ENCODE assay signal across 8 cellular contexts in genomic region chr5:39399135-39400036, GRCh38. TPM values are rescaled to one million over a fixed set of nuclear protein-coding genes. Genes with fewer than 3 reads are reported as not detected.
DNase-seq lines count a peak whose midpoint lies in the region; ATAC-seq, FAIRE-seq and TF ChIP-seq lines count a peak whose summit lies in the region.

No MANE protein-coding gene starts in this region.

- peaks cover 16% of the 10 kb centered on the region for H3K36me3 Mint-ChIP-seq in astrocyte (ENCODE audit: low read depth, unreplicated experiment)

- H4K20me1 ChIP-seq in astrocyte (ENCODE audit: insufficient read depth, low read length) (peaks cover under 1% of the 10 kb centered on the region), keratinocyte (ENCODE audit: control insufficient read depth, extremely low read depth, insufficient read depth, low read length) (no peaks in the 10 kb centered on the region)

- H3K9me3 ChIP-seq in HUES48 (ENCODE audit: control insufficient read depth, insufficient read depth, low read length) (no peaks in the 10 kb centered on the region), astrocyte (ENCODE audit: insufficient read depth, low read depth, low read length) (no peaks in the 10 kb centered on the region), keratinocyte (ENCODE audit: control insufficient read depth, low read depth, low read length) (no peaks in the 10 kb centered on the region)

- H3K27me3 ChIP-seq in HUES48 (ENCODE audit: control insufficient read depth, insufficient read depth, low read length), result no peaks in the 10 kb centered on the region
- no peaks in the 10 kb centered on the region for H3K27me3 ChIP-seq in astrocyte (ENCODE audit: insufficient read depth, low read length)
- H3K27me3 ChIP-seq in keratinocyte (ENCODE audit: control insufficient read depth, extremely low read depth, insufficient read depth, low read length), result no peaks in the 10 kb centered on the region

- dilution Hi-C loops in keratinocyte (cut with MboI; ENCODE audit: extremely low pct_ligation_motif_present, low sequenced_read_pairs), result loop anchor here (25.0 kb wide), 1 partner anchor 138 kb away; no protein-coding TSS in a partner anchor

- no peak overlapping the region for H2AFZ ChIP-seq in astrocyte (ENCODE audit: low read depth, low read length)
- H2AFZ ChIP-seq in keratinocyte (ENCODE audit: control insufficient read depth, low read length), result no peak overlapping the region

- H3K9me1 ChIP-seq in keratinocyte (ENCODE audit: control insufficient read depth, extremely low read depth, insufficient read depth, low read length), result no peaks in the 10 kb centered on the region

- H3K36me3 ChIP-seq in HUES48 (ENCODE audit: control insufficient read depth, insufficient read depth, low read length), result no peaks in the 10 kb centered on the region
- peaks cover 12% of the 10 kb centered on the region for H3K36me3 ChIP-seq in astrocyte (ENCODE audit: insufficient read depth, low read length)
- no peaks in the 10 kb centered on the region for H3K36me3 ChIP-seq in keratinocyte (ENCODE audit: control insufficient read depth in 2 of 2, extremely low read depth in 1 of 2, insufficient read depth in 2 of 2, low read length in 2 of 2)

- H3K27ac ChIP-seq in HUES48 (ENCODE audit: low read depth, low read length) (peak overlapping the region; percentile 33), astrocyte (ENCODE audit: low read depth, low read length) (peak overlapping the region; percentile 96), keratinocyte (ENCODE audit: control insufficient read depth, insufficient read depth, low read length) (peak overlapping the region; percentile 82), substantia nigra (ENCODE audit: low read depth, low read length, poor library complexity, severe bottlenecking) (peak overlapping the region; percentile 66)

- H3K4me3 Mint-ChIP-seq in astrocyte (ENCODE audit: unreplicated experiment), result peak overlapping the region; percentile 52

- peak; percentile 73 for FAIRE-seq in astrocyte (lab: Jason Lieb, UNC)
- FAIRE-seq in keratinocyte (lab: Jason Lieb, UNC), result peak; percentile 85

- H3K4me3 ChIP-seq in HUES48 (ENCODE audit: low read depth, low read length) (no peak overlapping the region), astrocyte (ENCODE audit: insufficient read depth, low read depth, low read length) (no peak overlapping the region), keratinocyte (ENCODE audit: control insufficient read depth in 2 of 3, extremely low read depth in 1 of 3, insufficient read depth in 2 of 3, low read depth in 1 of 3, low read length in 3 of 3) (no peak overlapping the region)

- H3K9ac ChIP-seq in HUES48 (ENCODE audit: low read depth, low read length) (no peak overlapping the region), astrocyte (ENCODE audit: low read length) (peak overlapping the region; percentile 78), keratinocyte (ENCODE audit: control insufficient read depth, extremely low read depth, insufficient read depth, low read length) (peak overlapping the region; percentile 48)

- no peaks in the 10 kb centered on the region for H3K9me3 Mint-ChIP-seq in astrocyte (ENCODE audit: unreplicated experiment)

- peak; percentile 98 for DNase-seq in astrocyte (ENCODE audit: low read depth)
- peak; percentile 54 for DNase-seq in keratinocyte (ENCODE audit: low read depth, low spot score)
- DNase-seq in substantia nigra (lab: John Stamatoyannopoulos, UW), result peak in 1 of 49 donors; percentile 17
- no peak for DNase-seq in NK-92 (lab: John Stamatoyannopoulos, UW; ENCODE audit: unreplicated experiment)
- DNase-seq in posterior vena cava (ENCODE audit: low spot score), result no peak
- no peak for DNase-seq in NCI-H345 (lab: John Stamatoyannopoulos, UW)

- ATAC-seq in HG02852 (IDR thresholded peaks at IDR 0.05; ENCODE audit: unreplicated experiment), result no peak

- H3K4me1 ChIP-seq in HUES48 (ENCODE audit: control insufficient read depth, insufficient read depth, low read length), result peaks cover 19% of the 10 kb centered on the region; the same call in 1 of the 2 replicates
- H3K4me1 ChIP-seq in astrocyte (ENCODE audit: insufficient read depth, low read length), result peaks cover 38% of the 10 kb centered on the region
- peaks cover 29% of the 10 kb centered on the region for H3K4me1 ChIP-seq in keratinocyte (ENCODE audit: control insufficient read depth, extremely low read depth, insufficient read depth, low read length)

- peak overlapping the region; percentile 99 for H3K27ac Mint-ChIP-seq in astrocyte (ENCODE audit: unreplicated experiment)

- H3K4me1 Mint-ChIP-seq in astrocyte (ENCODE audit: low read depth, unreplicated experiment), result peaks cover 43% of the 10 kb centered on the region

- TF ChIP-seq CTCF in astrocyte (IDR thresholded peaks at IDR 0.05; ENCODE audit: insufficient read depth, low read depth, low read length) (no peak), keratinocyte (optimal IDR thresholded peaks at IDR 0.05 in 1 of 3, IDR thresholded peaks at IDR 0.05 in 1 of 3, conservative IDR thresholded peaks at IDR 0.05 in 1 of 3; ENCODE audit: extremely low read depth in 1 of 3, insufficient read depth in 2 of 3, low read length in 3 of 3) (no peak)

- intact Hi-C loops in posterior vena cava (cut with DNase I), result no loop called here

- no peaks in the 10 kb centered on the region for H3K27me3 Mint-ChIP-seq in astrocyte (ENCODE audit: low read depth, unreplicated experiment)

- H3K4me2 ChIP-seq in astrocyte (ENCODE audit: low read length) (peak overlapping the region; percentile 66), keratinocyte (ENCODE audit: control insufficient read depth, extremely low read depth, insufficient read depth, low read depth, low read length) (peak overlapping the region; percentile 31)

- H3K79me2 ChIP-seq in astrocyte (ENCODE audit: insufficient read depth, low read length) (peaks cover 78% of the 10 kb centered on the region), keratinocyte (ENCODE audit: control insufficient read depth, insufficient read depth, low read length) (no peaks in the 10 kb centered on the region)

RNA-seq across cellular contexts. Expression of gene DAB2, which starts 25.4 kb away (rescaled TPM):
- total RNA-seq in astrocyte (76.8 and 84.5 TPM in 2 replicates), posterior vena cava (100 to 1,000 TPM in 1 of 2 donors, 10 to 100 TPM in 1; 96.8 to 133 TPM)
- polyA plus RNA-seq in keratinocyte, result 7.5 to 14.4 TPM (median 10.4 TPM) in 3 replicates
- polyA plus RNA-seq in keratinocyte (2011; ENCODE audit: low read depth), result 2.2 TPM
- 8.4 and 12.5 TPM in 2 replicates for polyA plus RNA-seq in keratinocyte (2011; cell fraction: cytosol; rRNA removed)
- 16.7 and 18.7 TPM in 2 replicates for polyA plus RNA-seq in keratinocyte (2011; cell fraction: nucleus; rRNA removed)
- 1.5 and 11.8 TPM in 2 replicates for polyA plus RNA-seq in keratinocyte (2012; ENCODE audit: low replicate concordance)
- polyA minus RNA-seq in keratinocyte, result 8.8 to 17.2 TPM (median 8.9 TPM) in 3 replicates
- polyA minus RNA-seq in keratinocyte (2011; cell fraction: cytosol; rRNA and poly(A)+ RNA removed), result 7.9 TPM
- 13.3 and 21.8 TPM in 2 replicates for polyA minus RNA-seq in keratinocyte (2011; cell fraction: nucleus; rRNA and poly(A)+ RNA removed)

RNA-seq across cellular contexts. Expression of gene C9, which starts 35.1 kb away (rescaled TPM):
- total RNA-seq in astrocyte (0.07 TPM in 1 of 2 replicates, not detected in the other), posterior vena cava (under 1 TPM in 1 of 2 donors, not detected in 1; 0.19 TPM)
- 0.04 TPM in 1 of 3 replicates, not detected in the others for polyA plus RNA-seq in keratinocyte
- not detected for polyA plus RNA-seq in keratinocyte (2011; ENCODE audit: low read depth)
- polyA plus RNA-seq in keratinocyte (2011; cell fraction: cytosol; rRNA removed), result 0.02 TPM in 1 of 2 replicates, not detected in the other
- polyA plus RNA-seq in keratinocyte (2011; cell fraction: nucleus; rRNA removed), result 0.10 and 0.32 TPM in 2 replicates
- polyA plus RNA-seq in keratinocyte (2012; ENCODE audit: low replicate concordance), result not detected in 2 replicates
- not detected in 3 replicates for polyA minus RNA-seq in keratinocyte
- not detected for polyA minus RNA-seq in keratinocyte (2011; cell fraction: cytosol; rRNA and poly(A)+ RNA removed)
- polyA minus RNA-seq in keratinocyte (2011; cell fraction: nucleus; rRNA and poly(A)+ RNA removed), result not detected in 2 replicates

Comparison
In these comparisons a context has a peak if more than half of its experiments do, and no peak if none do; other contexts are left out.
1. H3K27ac ChIP-seq: peak in every context shown above with its lines; median percentile 96 in astrocyte; 82 in keratinocyte; 66 in substantia nigra; 33 in HUES48.
2. DNase-seq: peak in astrocyte (single experiment) and keratinocyte (single experiment); none in NK-92 (single experiment), posterior vena cava (single experiment) and NCI-H345 (single experiment).